In the genomic region with DNA sequence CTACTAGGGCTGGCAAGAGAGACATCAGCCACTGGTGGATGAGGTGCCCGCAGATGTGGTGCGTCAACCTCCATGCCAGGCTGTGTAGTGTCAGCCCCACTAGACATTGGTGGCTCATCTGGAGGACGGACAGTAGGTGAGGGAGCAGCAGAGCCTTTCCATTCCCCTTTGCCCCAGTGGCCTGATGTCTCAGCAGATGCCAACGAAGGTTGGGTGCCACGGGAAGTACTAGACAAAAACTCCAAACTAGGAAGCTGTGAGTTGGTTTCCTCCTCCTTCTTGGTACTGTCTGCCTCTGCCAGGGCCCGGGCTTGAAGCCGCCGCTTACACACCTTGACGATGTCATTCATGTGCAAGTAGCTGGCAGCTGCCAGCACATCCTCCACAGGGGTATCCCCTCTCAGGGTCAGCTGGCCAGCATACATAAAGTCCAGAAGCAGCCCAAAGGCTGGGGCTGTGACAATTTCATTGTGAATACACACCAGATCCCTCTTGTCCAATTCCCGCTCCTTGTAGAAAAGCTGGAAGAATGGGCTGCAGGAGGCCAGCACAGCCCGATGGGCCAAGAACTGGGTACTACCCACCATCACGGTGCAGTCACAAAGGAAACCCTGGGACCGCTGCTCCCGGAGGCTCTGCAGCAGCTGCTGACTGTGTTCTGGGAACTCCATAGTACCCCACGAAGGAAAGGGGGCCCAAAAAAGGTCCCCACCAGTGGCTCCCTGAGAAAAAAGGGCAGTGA, we compare ENCODE assay signal across 8 cellular contexts. TPM values are rescaled to one million over a fixed set of nuclear protein-coding genes. Genes with fewer than 3 reads are reported as not detected.
DNase-seq lines count a peak whose midpoint lies in the region; TF ChIP-seq lines count a peak whose summit lies in the region.

No MANE protein-coding gene starts in this region.

- no peak for DNase-seq in activated naive CD4-positive, alpha-beta T cell treated with anti-CD3 and anti-CD28 coated beads, Interleukin-2, amount 10 ng/mL, durations not matched to agents 7 days and 5 days
- DNase-seq in activated naive CD4-positive, alpha-beta T cell treated with anti-CD3 and anti-CD28 coated beads, Interleukin-2, amount 50 U/mL, for 16 hours: no peak
- DNase-seq in lower leg skin (ENCODE audit: low spot score in 2 of 2) (no peak), type B pancreatic cell (ENCODE audit: extremely low spot score, unreplicated experiment) (no peak), NCI-H1092 treated with DMSO at 0.1 percent for 48 hours (lab: John Stamatoyannopoulos, UW) (no peak), cortex of kidney (lab: John Stamatoyannopoulos, UW) (no peak), HPDE6-E6E7 (ENCODE audit: extremely low spot score) (no peak)

- peak overlapping the region; percentile 94 for H3K27ac Mint-ChIP-seq in activated naive CD4-positive, alpha-beta T cell treated with anti-CD3 and anti-CD28 coated beads, Interleukin-2, amount 10 ng/mL, durations not matched to agents 7 days and 5 days
- H3K27ac Mint-ChIP-seq in type B pancreatic cell: peak overlapping the region; percentile 96

- WGBS in lower leg skin, 2 donors: 54 to 60% methylated on average over 14 to 15 of the region's 15 CpGs

- peaks cover 4% of the 10 kb centered on the region for H3K27me3 Mint-ChIP-seq in activated naive CD4-positive, alpha-beta T cell treated with anti-CD3 and anti-CD28 coated beads, Interleukin-2, amount 10 ng/mL, durations not matched to agents 7 days and 5 days
- no peaks in the 10 kb centered on the region for H3K27me3 Mint-ChIP-seq in type B pancreatic cell

- no peaks in the 10 kb centered on the region for H3K9me3 Mint-ChIP-seq in activated naive CD4-positive, alpha-beta T cell treated with anti-CD3 and anti-CD28 coated beads, Interleukin-2, amount 10 ng/mL, durations not matched to agents 7 days and 5 days
- no peaks in the 10 kb centered on the region for H3K9me3 Mint-ChIP-seq in type B pancreatic cell

- no peak for TF ChIP-seq POLR2A in lower leg skin (IDR thresholded peaks at IDR 0.05)

- H3K4me1 Mint-ChIP-seq in activated naive CD4-positive, alpha-beta T cell treated with anti-CD3 and anti-CD28 coated beads, Interleukin-2, amount 10 ng/mL, durations not matched to agents 7 days and 5 days: peaks cover 38% of the 10 kb centered on the region
- peaks cover 10% of the 10 kb centered on the region for H3K4me1 Mint-ChIP-seq in type B pancreatic cell (ENCODE audit: unreplicated experiment)

- TF ChIP-seq CTCF in lower leg skin (IDR thresholded peaks at IDR 0.05) (no peak), type B pancreatic cell (conservative IDR thresholded peaks at IDR 0.05) (no peak)

- peak overlapping the region; percentile 87 for H3K4me3 Mint-ChIP-seq in activated naive CD4-positive, alpha-beta T cell treated with anti-CD3 and anti-CD28 coated beads, Interleukin-2, amount 10 ng/mL, durations not matched to agents 7 days and 5 days
- H3K4me3 Mint-ChIP-seq in type B pancreatic cell: peak overlapping the region; percentile 100

- H3K27ac ChIP-seq in angular gyrus (ENCODE audit: low read depth, low read length): peak overlapping the region; percentile 99

- intact Hi-C loops in lower leg skin (cut with DNase I; ENCODE audit: low total_unique reads): no loop called here

- H3K36me3 Mint-ChIP-seq in activated naive CD4-positive, alpha-beta T cell treated with anti-CD3 and anti-CD28 coated beads, Interleukin-2, amount 10 ng/mL, durations not matched to agents 7 days and 5 days: peaks cover 12% of the 10 kb centered on the region
- peaks cover 10% of the 10 kb centered on the region for H3K36me3 Mint-ChIP-seq in type B pancreatic cell

- peak overlapping the region; percentile 13 for H3K4me3 ChIP-seq in lower leg skin (ENCODE audit: low read depth, poor library complexity, severe bottlenecking)

- CTCF ChIA-PET in activated naive CD4-positive, alpha-beta T cell treated with anti-CD3 and anti-CD28 coated beads, Interleukin-2, amount 10 ng/mL, durations not matched to agents 7 days and 5 days (lab: Charles Lee): interaction anchor here (0.9 to 2.5 kb wide), 6 partner anchors 9 to 211 kb away, joined by 3 to 11 read pairs (median 4); partner anchors contain the start of gene POLR2G

RNA-seq across cellular contexts. Expression of gene ZBTB3, which starts 0.8 kb away (rescaled TPM):
- total RNA-seq in lower leg skin (10 to 100 TPM; 13.4 to 35.4 (median 19.0) TPM), type B pancreatic cell (ENCODE audit: low replicate concordance) (6.3 and 10.1 TPM in 2 replicates)

RNA-seq across cellular contexts. Expression of gene POLR2G, which starts 8.2 kb away (rescaled TPM):
- total RNA-seq in lower leg skin (10 to 100 TPM; 51.5 to 71.0 (median 57.2) TPM), type B pancreatic cell (ENCODE audit: low replicate concordance) (68.8 and 98.7 TPM in 2 replicates)

RNA-seq across cellular contexts. Expression of gene TAF6L, which starts 18.0 kb away (rescaled TPM):
- 10 to 100 TPM; 21.0 to 79.2 (median 38.2) TPM for total RNA-seq in lower leg skin
- 23.8 and 37.6 TPM in 2 replicates for total RNA-seq in type B pancreatic cell (ENCODE audit: low replicate concordance)

RNA-seq across cellular contexts. Expression of gene TTC9C, which starts 24.9 kb away (rescaled TPM):
- 10 to 100 TPM; 23.7 to 44.7 (median 33.9) TPM for total RNA-seq in lower leg skin
- 34.1 and 39.0 TPM in 2 replicates for total RNA-seq in type B pancreatic cell (ENCODE audit: low replicate concordance)

RNA-seq across cellular contexts. Expression of gene HNRNPUL2, which starts 25.9 kb away (rescaled TPM):
- total RNA-seq in lower leg skin (10 to 100 TPM; 19.9 to 30.8 (median 24.3) TPM), type B pancreatic cell (ENCODE audit: low replicate concordance) (44.8 and 63.7 TPM in 2 replicates)
